21 cellular contexts compared by ENCODE assay signal in the genomic region with DNA sequence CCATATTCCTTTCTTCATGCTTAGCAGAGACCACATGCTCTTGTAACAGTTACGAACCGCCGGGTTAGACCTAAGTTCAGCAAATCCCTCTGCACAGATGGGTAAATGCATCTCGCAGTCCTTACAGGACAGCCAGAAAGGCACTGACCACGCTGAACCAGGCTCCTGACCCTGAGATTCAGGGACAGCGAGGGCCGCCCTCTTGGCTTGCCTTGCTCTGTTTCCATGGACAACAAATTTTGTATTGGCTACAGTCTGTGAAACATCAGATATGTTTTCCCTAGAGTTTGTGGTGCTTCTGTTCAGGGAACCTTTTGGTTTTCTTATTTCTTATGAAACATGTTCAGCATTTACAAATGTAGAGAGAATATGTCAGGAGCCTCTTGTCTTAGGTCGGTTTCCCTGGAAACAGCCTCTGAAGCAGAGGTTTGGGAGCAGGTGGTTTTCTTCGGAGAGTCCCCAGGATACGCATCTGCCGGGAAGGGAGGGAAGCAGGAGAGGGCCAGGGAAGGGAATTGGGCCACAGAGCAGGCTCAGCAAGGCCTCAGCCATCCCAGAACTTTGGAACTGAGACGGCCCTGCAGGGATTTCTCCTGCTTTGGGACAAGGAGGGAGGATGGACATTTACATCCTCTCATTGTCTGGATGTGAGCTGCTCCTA.
DNase-seq lines count a peak whose midpoint lies in the region; ATAC-seq and TF ChIP-seq lines count a peak whose summit lies in the region.
"Had no signal": no experiment of that assay in that cellular context is flagged by ENCODE, and none has a peak within 500 bp of the region (broad histone marks: within the 10 kb centered on the region; RNA-seq: fewer than 3 reads in every experiment).

No MANE protein-coding gene starts in this region.

- DNase-seq in Right ventricle myocardium inferior (ENCODE audit: missing footprints), result peak; percentile 75
- no peak for DNase-seq in cardiac septum (ENCODE audit: low spot score)
- DNase-seq in right lobe of liver, result no peak
- DNase-seq in sciatic nerve (ENCODE audit: low spot score), result no peak
- no peak for DNase-seq in NCI-H82 treated with DMSO at 0.1 percent for 48 hours (lab: John Stamatoyannopoulos, UW; ENCODE audit: unreplicated experiment)
- no peak for DNase-seq in EL
- no peak for DNase-seq in HK-2 (ENCODE audit: unreplicated experiment)
- DNase-seq: activated CD8-positive, alpha-beta memory T cell treated with anti-CD3 and anti-CD28 coated beads for 24 hours; amniotic stem cell; erythroblast; KG1; left colon; NCI-H510A treated with DMSO at 0.1 percent for 48 hours; OCI-M1; stimulated activated naive CD4-positive, alpha-beta T cell treated with Interleukin-2 at 50 U/mL for 16 hours had no signal

- intact Hi-C loops in Right ventricle myocardium inferior (cut with DNase I), result no loop called here
- intact Hi-C loops in cardiac septum (cut with DNase I), result no loop called here
- intact Hi-C loops in right lobe of liver (cut with DNase I), result no loop called here
- intact Hi-C loops in sciatic nerve (cut with DNase I), result no loop called here

- no peaks in the 10 kb centered on the region for H3K27me3 ChIP-seq in right lobe of liver

- no peak overlapping the region for H3K4me3 ChIP-seq in right lobe of liver
- H3K4me3 ChIP-seq: skin epidermis had no signal

- H3K9me3 ChIP-seq in right lobe of liver, result no peaks in the 10 kb centered on the region

- TF ChIP-seq CTCF in right lobe of liver (IDR thresholded peaks at IDR 0.05), result no peak

- H3K4me1 ChIP-seq in right lobe of liver, result no peaks in the 10 kb centered on the region

- 69% methylated on average over 6 of the region's 12 CpGs for WGBS in right lobe of liver (ENCODE audit: insufficient coverage, low coverage, low lambda C conversion rate, missing lambda C conversion rate)

- H3K36me3 ChIP-seq in right lobe of liver, result no peaks in the 10 kb centered on the region

- no peak overlapping the region for H3K27ac ChIP-seq in right lobe of liver
- H3K27ac ChIP-seq: VCaP had no signal

- TF ChIP-seq POLR2A in right lobe of liver (IDR thresholded peaks at IDR 0.05), result no peak

- ATAC-seq in Right ventricle myocardium inferior (peak; percentile 96), right lobe of liver (peak in 3 of 4 donors; percentile 19 to 52 (median 28)), sciatic nerve (peak; percentile 91), HG02870 (IDR thresholded peaks at IDR 0.05; ENCODE audit: unreplicated experiment) (no peak)
- ATAC-seq: HCT116; left colon; natural killer cell treated with Interleukin-12 subunit alpha and Interleukin-12 subunit beta and Interleukin-15 and Interleukin-18, amount 100 ng/mL, for 72 hours; SK-N-SH treated with all-trans-retinoic acid at 6 μM for 48 hours had no signal
